ENCODE assay signal across 8 cellular contexts in genomic region chr19:43798026-43798545, GRCh38. TPM values are rescaled to one million over a fixed set of nuclear protein-coding genes. Genes with fewer than 3 reads are reported as not detected.
A peak's percentile ranks its signal among the peaks of the same experiment; 100 is the strongest.
DNase-seq lines count a peak whose midpoint lies in the region; ATAC-seq and TF ChIP-seq lines count a peak whose summit lies in the region.

No MANE protein-coding gene starts in this region.

- H4K8ac ChIP-seq in mesenchymal stem cell (ENCODE audit: low read length): no peak overlapping the region

- H3K79me1 ChIP-seq in mesenchymal stem cell (replicated peaks; ENCODE audit: low read length, poor library complexity, severe bottlenecking): no peaks in the 10 kb centered on the region

- no peak overlapping the region for H2BK15ac ChIP-seq in mesenchymal stem cell (ENCODE audit: low read depth, poor library complexity, severe bottlenecking)

- H3K9me3 ChIP-seq in mesenchymal stem cell (ENCODE audit: control insufficient read depth, low read length) (peaks cover 19% of the 10 kb centered on the region), transverse colon (no peaks in the 10 kb centered on the region)

- peak overlapping the region; percentile 95 for H3K4me2 ChIP-seq in mesenchymal stem cell (ENCODE audit: low read length, poor library complexity, severe bottlenecking)

- 34% methylated on average over 5 of the region's 5 CpGs for WGBS in mesenchymal stem cell
- 70% methylated on average over 5 of the region's 5 CpGs; no CpG with 5 or more reads in 1 of the 2 donors for WGBS in transverse colon (ENCODE audit: low coverage in 1 of 2), 2 donors

- TF ChIP-seq CTCF in brain microvascular endothelial cell (IDR thresholded peaks at IDR 0.05; ENCODE audit: low read depth, low read length, missing control alignments): no peak
- TF ChIP-seq CTCF in transverse colon (IDR thresholded peaks at IDR 0.05): no peak

- no peak for TF ChIP-seq POLR2A in transverse colon (IDR thresholded peaks at IDR 0.05)

- H3K36me3 ChIP-seq in brain microvascular endothelial cell (replicated peaks) (no peaks in the 10 kb centered on the region), mesenchymal stem cell (ENCODE audit: control insufficient read depth in 1 of 2, insufficient read depth in 2 of 2, low read depth in 1 of 2, low read length in 2 of 2) (no peaks in the 10 kb centered on the region), transverse colon (no peaks in the 10 kb centered on the region)

- in situ Hi-C loops in brain microvascular endothelial cell (cut with HindIII; ENCODE audit: low pct_ligation_motif_present, low sequenced_read_pairs): no loop called here
- in situ Hi-C loops in transverse colon (cut with MboI; ENCODE audit: low pct_ligation_motif_present in 1 of 4, low pct_unique_long_range_greater_than_20kb in 1 of 4, low sequenced_read_pairs in 3 of 4): no loop called here

- H3K9ac ChIP-seq in mesenchymal stem cell (ENCODE audit: low read length): peak overlapping the region; percentile 50

- H3K27me3 Mint-ChIP-seq in activated naive CD4-positive, alpha-beta T cell treated with anti-CD3 and anti-CD28 coated beads for 36 hours (ENCODE audit: low read depth): peaks cover 11% of the 10 kb centered on the region

- DNase-seq in activated naive CD4-positive, alpha-beta T cell treated with anti-CD3 and anti-CD28 coated beads for 36 hours: no peak
- no peak for DNase-seq in activated naive CD4-positive, alpha-beta T cell (lab: John Stamatoyannopoulos, UW)
- DNase-seq in brain microvascular endothelial cell (no peak), mesenchymal stem cell (no peak), transverse colon (no peak), amygdala (lab: John Stamatoyannopoulos, UW) (no peak), NCI-H2196 treated with DMSO at 0.1 percent for 48 hours (lab: John Stamatoyannopoulos, UW; ENCODE audit: unreplicated experiment) (no peak)

- H3K4ac ChIP-seq in mesenchymal stem cell (ENCODE audit: low read depth in 1 of 2, low read length in 2 of 2): no peak overlapping the region

- peak overlapping the region in 1 of 2 experiments; percentile 49 for H3K18ac ChIP-seq in mesenchymal stem cell (ENCODE audit: low read depth in 1 of 2, low read length in 2 of 2)

- peak overlapping the region; percentile 69 for H3K4me3 Mint-ChIP-seq in activated naive CD4-positive, alpha-beta T cell treated with anti-CD3 and anti-CD28 coated beads for 36 hours

- H3K27ac ChIP-seq in brain microvascular endothelial cell (no peak overlapping the region), mesenchymal stem cell (ENCODE audit: low read length, poor library complexity, severe bottlenecking) (no peak overlapping the region), transverse colon (no peak overlapping the region)

- H3K27me3 ChIP-seq in brain microvascular endothelial cell (replicated peaks) (no peaks in the 10 kb centered on the region), mesenchymal stem cell (ENCODE audit: control insufficient read depth in 1 of 2, insufficient read depth in 1 of 2, low read length in 2 of 2) (peaks cover 30 to 54% of the 10 kb centered on the region in 2 experiments), transverse colon (peaks cover 6% of the 10 kb centered on the region)

- no peak for ATAC-seq in HG02885 (IDR thresholded peaks at IDR 0.05; ENCODE audit: poor library complexity, unreplicated experiment)

- no peak overlapping the region for H3K27ac Mint-ChIP-seq in activated naive CD4-positive, alpha-beta T cell treated with anti-CD3 and anti-CD28 coated beads for 36 hours

- H2AK5ac ChIP-seq in mesenchymal stem cell (ENCODE audit: low read length, severe bottlenecking): no peak overlapping the region

- peak overlapping the region; percentile 54 for H3K4me3 ChIP-seq in brain microvascular endothelial cell (ENCODE audit: low read depth, low read length)
- peak overlapping the region; percentile 52 to 83 for H3K4me3 ChIP-seq in mesenchymal stem cell (ENCODE audit: insufficient read depth in 1 of 2, low read depth in 1 of 2, low read length in 2 of 2)
- peak overlapping the region in 3 of 4 donors; percentile 24 to 58 (median 41) for H3K4me3 ChIP-seq in transverse colon

- no peak overlapping the region for H2BK120ac ChIP-seq in mesenchymal stem cell (ENCODE audit: low read depth, low read length)

- no peak overlapping the region for H3K14ac ChIP-seq in mesenchymal stem cell (ENCODE audit: low read length in 2 of 2)

- peaks cover 11% of the 10 kb centered on the region for H3K4me1 Mint-ChIP-seq in activated naive CD4-positive, alpha-beta T cell treated with anti-CD3 and anti-CD28 coated beads for 36 hours (ENCODE audit: low read depth)

- TF ChIP-seq EP300 in transverse colon (IDR thresholded peaks at IDR 0.05; ENCODE audit: low read depth): no peak

- H3K4me1 ChIP-seq in mesenchymal stem cell (ENCODE audit: control insufficient read depth, insufficient read depth, low read depth, low read length) (peaks cover 10% of the 10 kb centered on the region), transverse colon (peaks cover 0 to 16% (median 14%) of the 10 kb centered on the region in 4 donors)

- H4K91ac ChIP-seq in mesenchymal stem cell (ENCODE audit: low read length): no peak overlapping the region

- intact Hi-C loops in activated naive CD4-positive, alpha-beta T cell treated with anti-CD3 and anti-CD28 coated beads for 36 hours (cut with micrococcal nuclease): no loop called here
- intact Hi-C loops in transverse colon (cut with DNase I; ENCODE audit: low total_unique reads): no loop called here

- peaks cover 1% of the 10 kb centered on the region for H3K36me3 Mint-ChIP-seq in activated naive CD4-positive, alpha-beta T cell treated with anti-CD3 and anti-CD28 coated beads for 36 hours (ENCODE audit: low read depth)

- H3K23ac ChIP-seq in mesenchymal stem cell (ENCODE audit: low read length in 2 of 2): no peak overlapping the region

- no peaks in the 10 kb centered on the region for H3K9me3 Mint-ChIP-seq in activated naive CD4-positive, alpha-beta T cell treated with anti-CD3 and anti-CD28 coated beads for 36 hours

- CTCF ChIA-PET in activated naive CD4-positive, alpha-beta T cell treated with anti-CD3 and anti-CD28 coated beads for 36 hours (lab: Charles Lee): no interaction called here

- no peak overlapping the region for H2BK5ac ChIP-seq in mesenchymal stem cell (ENCODE audit: low read depth, low read length, poor library complexity, severe bottlenecking)

- peak overlapping the region; percentile 73 for H2AFZ ChIP-seq in mesenchymal stem cell (ENCODE audit: low read depth, low read length)

- H2BK12ac ChIP-seq in mesenchymal stem cell (ENCODE audit: low read length in 2 of 2): no peak overlapping the region

RNA-seq across cellular contexts. Expression of gene LYPD5, which starts 4.2 kb away (rescaled TPM):
- 1 to 10 TPM; 1.3 to 2.0 TPM for total RNA-seq in activated naive CD4-positive, alpha-beta T cell treated with anti-CD3 and anti-CD28 coated beads for 36 hours
- polyA plus RNA-seq in mesenchymal stem cell (2013, experiment 1 of 2): 0.12 TPM
- 0.07 TPM for polyA plus RNA-seq in mesenchymal stem cell (2013, experiment 2 of 2)
- 1 to 10 TPM in 3 of 4 donors, not detected in 1; 2.1 to 5.2 (median 2.6) TPM for total RNA-seq in transverse colon

RNA-seq across cellular contexts. Expression of gene KCNN4, which starts 17.3 kb away (rescaled TPM):
- total RNA-seq in activated naive CD4-positive, alpha-beta T cell treated with anti-CD3 and anti-CD28 coated beads for 36 hours: 10 to 100 TPM; 68.4 to 73.7 TPM
- polyA plus RNA-seq in mesenchymal stem cell (2013, experiment 1 of 2): 0.04 TPM
- 0.08 TPM for polyA plus RNA-seq in mesenchymal stem cell (2013, experiment 2 of 2)
- 10 to 100 TPM in 3 of 4 donors, not detected in 1; 26.5 to 72.2 (median 37.4) TPM for total RNA-seq in transverse colon

RNA-seq across cellular contexts. Expression of gene ZNF283, which starts 29.0 kb away (rescaled TPM):
- 1 to 10 TPM; 6.8 to 7.7 TPM for total RNA-seq in activated naive CD4-positive, alpha-beta T cell treated with anti-CD3 and anti-CD28 coated beads for 36 hours
- 3.2 TPM for polyA plus RNA-seq in mesenchymal stem cell (2013, experiment 1 of 2)
- 2.8 TPM for polyA plus RNA-seq in mesenchymal stem cell (2013, experiment 2 of 2)
- 100 to 1,000 TPM in 1 of 4 donors, 10 to 100 TPM in 3; 10.9 to 168 (median 17.8) TPM for total RNA-seq in transverse colon

RNA-seq across cellular contexts. Expression of gene SMG9, which starts 43.3 kb away (rescaled TPM):
- total RNA-seq in activated naive CD4-positive, alpha-beta T cell treated with anti-CD3 and anti-CD28 coated beads for 36 hours: 100 to 1,000 TPM; 103 to 111 TPM
- polyA plus RNA-seq in mesenchymal stem cell (2013, experiment 1 of 2): 20.5 TPM
- polyA plus RNA-seq in mesenchymal stem cell (2013, experiment 2 of 2): 19.8 TPM
- 10 to 100 TPM in 3 of 4 donors, 1 to 10 TPM in 1; 4.1 to 68.7 (median 13.8) TPM for total RNA-seq in transverse colon
